ENCODE assay signal across 22 cellular contexts in the genomic region with DNA sequence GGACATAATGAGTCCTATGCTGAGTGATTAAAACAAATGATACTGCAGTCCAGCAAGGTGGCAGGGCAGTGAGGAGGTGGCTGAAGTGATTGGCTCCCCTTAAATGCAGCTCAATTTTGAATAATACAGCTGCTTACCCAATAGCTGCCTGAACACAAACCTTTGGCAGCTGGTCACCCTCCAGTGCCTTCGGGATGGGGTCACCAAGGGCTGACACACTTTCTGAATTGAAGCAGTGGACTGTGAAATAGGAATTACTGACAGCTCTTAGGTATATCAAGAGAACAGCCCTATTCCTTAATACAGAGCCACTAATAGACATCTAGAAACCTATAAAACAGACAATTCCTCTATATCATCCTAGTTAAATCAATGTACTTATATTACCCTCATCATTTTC.
"Had no signal": no experiment of that assay in that cellular context is flagged by ENCODE, and none has a peak within 500 bp of the region (broad histone marks: within the 10 kb centered on the region; RNA-seq: fewer than 3 reads in every experiment).

No MANE protein-coding gene starts in this region.

- H2AFZ ChIP-seq: hepatocyte, parathyroid adenoma had no signal

- H3K27me3 Mint-ChIP-seq: stimulated activated naive B cell treated with anti-CD40 and anti-IgM and Interleukin-4, amounts not matched to agents 10 μg/mL and 1 μg/mL and 100 μg/mL, for 72 hours; stimulated activated naive CD8-positive, alpha-beta T cell treated with anti-CD3 and anti-CD28 coated beads, Interleukin-15, amount 100 ng/mL, for 72 hours had no signal

- H3K4me2 ChIP-seq: hepatocyte had no signal

- H3K9me3 Mint-ChIP-seq: endodermal cell; neural crest cell; stimulated activated naive CD8-positive, alpha-beta T cell treated with anti-CD3 and anti-CD28 coated beads, Interleukin-15, amount 100 ng/mL, for 72 hours had no signal

- H3K27ac ChIP-seq: coronary artery, hepatocyte, parathyroid adenoma, psoas muscle, right atrium auricular region, sigmoid colon, skin epidermis, thoracic aorta, transverse colon had no signal

- H3K4me3 Mint-ChIP-seq: endodermal cell; neural crest cell; stimulated activated naive B cell treated with anti-CD40 and anti-IgM and Interleukin-4, amounts not matched to agents 10 μg/mL and 1 μg/mL and 100 μg/mL, for 72 hours had no signal

- H3K4me1 ChIP-seq: parathyroid adenoma, psoas muscle, right atrium auricular region, sigmoid colon, transverse colon had no signal

- H3K27me3 ChIP-seq: hepatocyte, right atrium auricular region, sigmoid colon, transverse colon had no signal

- H3K9ac ChIP-seq: parathyroid adenoma had no signal

- H3K36me3 Mint-ChIP-seq: naive thymus-derived CD4-positive, alpha-beta T cell; stimulated activated naive B cell treated with anti-CD40 and anti-IgM and Interleukin-4, amounts not matched to agents 10 μg/mL and 1 μg/mL and 100 μg/mL, for 72 hours had no signal

- DNase-seq: effector CD4-positive, alpha-beta T cell; endodermal cell; foreskin melanocyte; head of caudate nucleus; kidney; left colon; mesendoderm; naive thymus-derived CD4-positive, alpha-beta T cell; psoas muscle; sigmoid colon; stimulated activated CD4-positive, alpha-beta T cell treated with anti-CD3 and anti-CD28 coated beads, Interleukin-2, amount 100 ng/mL, for 24 hours; stimulated activated CD4-positive, alpha-beta T cell treated with anti-CD3 and anti-CD28 coated beads, Interleukin-4, amount 100 ng/mL, for 4 hours; stimulated activated naive B cell treated with anti-CD40 and anti-IgM and Interleukin-4, amounts not matched to agents 10 μg/mL and 1 μg/mL and 100 μg/mL, for 72 hours; stimulated activated naive CD8-positive, alpha-beta T cell treated with anti-CD3 and anti-CD28 coated beads, Interleukin-15, amount 100 ng/mL, for 72 hours; transverse colon had no signal

- H3K27ac Mint-ChIP-seq: endodermal cell; naive thymus-derived CD4-positive, alpha-beta T cell; stimulated activated naive B cell treated with anti-CD40 and anti-IgM and Interleukin-4, amounts not matched to agents 10 μg/mL and 1 μg/mL and 100 μg/mL, for 72 hours; stimulated activated naive CD8-positive, alpha-beta T cell treated with anti-CD3 and anti-CD28 coated beads, Interleukin-15, amount 100 ng/mL, for 72 hours had no signal

- H3K4me1 Mint-ChIP-seq: stimulated activated naive B cell treated with anti-CD40 and anti-IgM and Interleukin-4, amounts not matched to agents 10 μg/mL and 1 μg/mL and 100 μg/mL, for 72 hours had no signal

- H3K79me2 ChIP-seq: hepatocyte, parathyroid adenoma had no signal

- H3K4me3 ChIP-seq: coronary artery, hepatocyte, psoas muscle, right atrium auricular region, sigmoid colon, skin epidermis, thoracic aorta, transverse colon had no signal

- H3K9me3 ChIP-seq: psoas muscle, right atrium auricular region, sigmoid colon, thoracic aorta, transverse colon had no signal

- H3K36me3 ChIP-seq: right atrium auricular region, sigmoid colon, thoracic aorta, transverse colon had no signal

- ATAC-seq: left colon; naive thymus-derived CD4-positive, alpha-beta T cell; psoas muscle; stimulated activated naive B cell treated with anti-CD40 and anti-IgM and Interleukin-4, amounts not matched to agents 10 μg/mL and 1 μg/mL and 100 μg/mL, for 72 hours; stimulated activated naive CD8-positive, alpha-beta T cell treated with anti-CD3 and anti-CD28 coated beads, Interleukin-15, amount 100 ng/mL, for 72 hours had no signal
